Comparison of ENCODE assay signal across 18 cellular contexts in the genomic region with DNA sequence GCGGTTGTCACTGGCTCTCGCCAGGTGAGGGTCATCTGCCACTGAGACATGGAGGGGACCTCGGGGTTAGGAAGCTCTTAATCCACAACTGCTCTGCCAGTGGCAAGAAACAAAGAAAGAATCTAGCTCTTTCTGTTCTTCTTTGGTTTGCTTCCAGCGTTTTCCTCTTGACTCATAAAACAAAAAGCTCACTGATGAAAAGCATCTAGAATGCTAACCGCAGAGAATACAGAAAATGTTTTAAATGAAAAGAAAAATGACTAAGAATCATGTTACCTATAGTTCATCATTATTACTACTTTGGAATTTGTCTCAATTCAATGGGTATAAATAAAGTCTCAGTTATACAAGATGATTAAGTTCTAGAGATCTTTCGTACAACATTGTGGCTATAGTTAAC.
DNase-seq lines count a peak whose midpoint lies in the region; TF ChIP-seq lines count a peak whose summit lies in the region.
"Had no signal": no experiment of that assay in that cellular context is flagged by ENCODE, and none has a peak within 500 bp of the region (broad histone marks: within the 10 kb centered on the region; RNA-seq: fewer than 3 reads in every experiment).

No MANE protein-coding gene starts in this region.

- H3K36me3 Mint-ChIP-seq in activated T-helper 1 cell treated with anti-CD3 and anti-CD28 coated beads, Interleukin-12 subunit alpha, Interleukin-12 subunit beta, Interleukin-2, Interleukin-4 antibody, amounts not matched to agents 30 ng/mL and 10 ng/mL and 1 ng/mL, durations not matched to agents 14 hours and 24 hours and 36 hours (ENCODE audit: low read depth) = no peaks in the 10 kb centered on the region

- POLR2A ChIA-PET in RWPE1 (lab: Yijun Ruan, JAX; ENCODE audit: low non-redundant PET) = no interaction called here

- TF ChIP-seq CTCF in RWPE1 (conservative IDR thresholded peaks at IDR 0.05; ENCODE audit: low read depth) (no peak), epithelial cell of esophagus (IDR thresholded peaks at IDR 0.05; ENCODE audit: insufficient read depth, low read depth, low read length, missing control alignments) (no peak), osteoblast (IDR thresholded peaks at IDR 0.05; ENCODE audit: extremely low read depth, low read depth, low read length) (no peak), BE2C (IDR thresholded peaks at IDR 0.05; ENCODE audit: low read depth, low read length) (no peak)

- intact Hi-C loops in activated T-helper 1 cell treated with anti-CD3 and anti-CD28 coated beads, Interleukin-12 subunit alpha, Interleukin-12 subunit beta, Interleukin-2, Interleukin-4 antibody, amounts not matched to agents 30 ng/mL and 10 ng/mL and 1 ng/mL, durations not matched to agents 14 hours and 24 hours and 36 hours (cut with micrococcal nuclease) = no loop called here

- H2AFZ ChIP-seq in osteoblast (ENCODE audit: low read length) = peak overlapping the region; percentile 21

- H3K4me1 ChIP-seq in osteoblast (ENCODE audit: insufficient read depth, low read length) = peaks cover 51% of the 10 kb centered on the region
- H3K4me1 ChIP-seq in BE2C = peaks cover 27% of the 10 kb centered on the region
- H3K4me1 ChIP-seq: adrenal gland, testis had no signal

- no peaks in the 10 kb centered on the region for H4K20me1 ChIP-seq in osteoblast (ENCODE audit: insufficient read depth, low read length)
- H4K20me1 ChIP-seq: BLaER1 treated with 17β-estradiol and CSF1 and Interleukin-3, amounts not matched to agents 10 nM and 100 nM had no signal

- H3K27me3 ChIP-seq in osteoblast (ENCODE audit: insufficient read depth, low read length) (no peaks in the 10 kb centered on the region), BE2C (no peaks in the 10 kb centered on the region)
- H3K27me3 ChIP-seq: adrenal gland; BLaER1 treated with 17β-estradiol and CSF1 and Interleukin-3, amounts not matched to agents 10 nM and 100 nM; testis had no signal

- H3K4me1 Mint-ChIP-seq in activated T-helper 1 cell treated with anti-CD3 and anti-CD28 coated beads, Interleukin-12 subunit alpha, Interleukin-12 subunit beta, Interleukin-2, Interleukin-4 antibody, amounts not matched to agents 30 ng/mL and 10 ng/mL and 1 ng/mL, durations not matched to agents 14 hours and 24 hours and 36 hours (ENCODE audit: low read depth) = no peaks in the 10 kb centered on the region

- no peak overlapping the region for H3K27ac Mint-ChIP-seq in activated T-helper 1 cell treated with anti-CD3 and anti-CD28 coated beads, Interleukin-12 subunit alpha, Interleukin-12 subunit beta, Interleukin-2, Interleukin-4 antibody, amounts not matched to agents 30 ng/mL and 10 ng/mL and 1 ng/mL, durations not matched to agents 14 hours and 24 hours and 36 hours
- H3K27ac Mint-ChIP-seq: activated T-cell treated with anti-CD3 and anti-CD28 coated beads, Interleukin-2, amount 50 U/mL, for 72 hours had no signal

- peaks cover 3% of the 10 kb centered on the region for H3K9me3 Mint-ChIP-seq in activated T-helper 1 cell treated with anti-CD3 and anti-CD28 coated beads, Interleukin-12 subunit alpha, Interleukin-12 subunit beta, Interleukin-2, Interleukin-4 antibody, amounts not matched to agents 30 ng/mL and 10 ng/mL and 1 ng/mL, durations not matched to agents 14 hours and 24 hours and 36 hours

- peak; percentile 85 for DNase-seq in EL
- peak; percentile 4 for DNase-seq in RWPE1 (ENCODE audit: low spot score)
- peak; percentile 49 for DNase-seq in epithelial cell of esophagus (ENCODE audit: low read depth)
- peak; percentile 84 for DNase-seq in osteoblast (ENCODE audit: insufficient read length, low spot score, missing footprints)
- no peak for DNase-seq in activated T-helper 1 cell treated with anti-CD3 and anti-CD28 coated beads, Interleukin-12 subunit alpha, Interleukin-12 subunit beta, Interleukin-2, Interleukin-4 antibody, amounts not matched to agents 30 ng/mL and 10 ng/mL and 1 ng/mL, durations not matched to agents 14 hours and 24 hours and 36 hours (ENCODE audit: low spot score)
- DNase-seq in BE2C = no peak
- no peak for DNase-seq in OCI-M2 (lab: John Stamatoyannopoulos, UW; ENCODE audit: unreplicated experiment)
- no peak for DNase-seq in activated naive CD4-positive, alpha-beta T cell (lab: John Stamatoyannopoulos, UW)
- DNase-seq: activated CD4-positive, alpha-beta T cell treated with anti-CD3 and anti-CD28 coated beads, Interleukin-2, amount 50 U/mL, for 48 hours; activated T-cell treated with anti-CD3 and anti-CD28 coated beads, Interleukin-2, amount 50 U/mL, for 72 hours; adrenal gland; cortex of kidney; DMS153; NCI-H2081 treated with DMSO at 0.1 percent for 48 hours; nucleus accumbens; stimulated activated CD4-positive, alpha-beta T cell treated with anti-CD3 and anti-CD28 coated beads, Interleukin-4, amount 100 ng/mL, for 4 hours; testis had no signal

- H3K9me3 ChIP-seq in osteoblast (ENCODE audit: low read depth, low read length) = no peaks in the 10 kb centered on the region
- H3K9me3 ChIP-seq in BE2C = no peaks in the 10 kb centered on the region
- H3K9me3 ChIP-seq: adrenal gland; BLaER1 treated with 17β-estradiol and CSF1 and Interleukin-3, amounts not matched to agents 10 nM and 100 nM; testis had no signal

- H3K4me2 ChIP-seq in osteoblast (ENCODE audit: insufficient read depth, low read length) = peak overlapping the region; percentile 49
- H3K4me2 ChIP-seq: BLaER1 treated with 17β-estradiol and CSF1 and Interleukin-3, amounts not matched to agents 10 nM and 100 nM had no signal

- H3K79me2 ChIP-seq in osteoblast (ENCODE audit: insufficient read depth, low read length) = no peaks in the 10 kb centered on the region

- CTCF ChIA-PET in RWPE1 (lab: Yijun Ruan, JAX) = interaction anchor here (0.6 kb wide), 2 partner anchors 217 to 302 kb away, joined by 3 read pairs; no protein-coding TSS in a partner anchor

- H3K4me3 ChIP-seq in epithelial cell of esophagus (ENCODE audit: low read length) (no peak overlapping the region), osteoblast (ENCODE audit: insufficient read depth, low read length) (no peak overlapping the region), BE2C (ENCODE audit: low read depth, low read length) (no peak overlapping the region)
- H3K4me3 ChIP-seq: adrenal gland; BLaER1 treated with 17β-estradiol and CSF1 and Interleukin-3, amounts not matched to agents 10 nM and 100 nM; testis had no signal

- H3K36me3 ChIP-seq in osteoblast (ENCODE audit: insufficient read depth, low read length) = no peaks in the 10 kb centered on the region
- H3K36me3 ChIP-seq in BE2C = no peaks in the 10 kb centered on the region
- H3K36me3 ChIP-seq: adrenal gland; BLaER1 treated with 17β-estradiol and CSF1 and Interleukin-3, amounts not matched to agents 10 nM and 100 nM had no signal

- H3K4me3 Mint-ChIP-seq in activated T-helper 1 cell treated with anti-CD3 and anti-CD28 coated beads, Interleukin-12 subunit alpha, Interleukin-12 subunit beta, Interleukin-2, Interleukin-4 antibody, amounts not matched to agents 30 ng/mL and 10 ng/mL and 1 ng/mL, durations not matched to agents 14 hours and 24 hours and 36 hours = no peak overlapping the region
- H3K4me3 Mint-ChIP-seq: activated T-cell treated with anti-CD3 and anti-CD28 coated beads, Interleukin-2, amount 50 U/mL, for 72 hours had no signal

- no peaks in the 10 kb centered on the region for H3K27me3 Mint-ChIP-seq in activated T-helper 1 cell treated with anti-CD3 and anti-CD28 coated beads, Interleukin-12 subunit alpha, Interleukin-12 subunit beta, Interleukin-2, Interleukin-4 antibody, amounts not matched to agents 30 ng/mL and 10 ng/mL and 1 ng/mL, durations not matched to agents 14 hours and 24 hours and 36 hours (ENCODE audit: insufficient read depth)

- H3K27ac ChIP-seq in RWPE1 = peak overlapping the region; percentile 69
- peak overlapping the region; percentile 55 for H3K27ac ChIP-seq in osteoblast (ENCODE audit: low read depth, low read length)
- H3K27ac ChIP-seq: adrenal gland; BLaER1 treated with 17β-estradiol and CSF1 and Interleukin-3, amounts not matched to agents 10 nM and 100 nM; testis had no signal

Comparison
In these comparisons a context has a peak if more than half of its experiments do, and no peak if none do; other contexts are left out.
1. DNase-seq: peak in EL (single experiment), RWPE1 (single experiment), epithelial cell of esophagus (single experiment) and osteoblast (single experiment); none in activated T-helper 1 cell treated with anti-CD3 and anti-CD28 coated beads, Interleukin-12 subunit alpha, Interleukin-12 subunit beta, Interleukin-2, Interleukin-4 antibody, amounts not matched to agents 30 ng/mL and 10 ng/mL and 1 ng/mL, durations not matched to agents 14 hours and 24 hours and 36 hours (single experiment), BE2C (single experiment), OCI-M2 (single experiment) and activated naive CD4-positive, alpha-beta T cell (0 of 4).